ENCODE assay signal across 17 cellular contexts in genomic region chr12:115204957-115205754, GRCh38.
DNase-seq lines count a peak whose midpoint lies in the region; ATAC-seq and TF ChIP-seq lines count a peak whose summit lies in the region.
"Had no signal": no experiment of that assay in that cellular context is flagged by ENCODE, and none has a peak within 500 bp of the region (broad histone marks: within the 10 kb centered on the region; RNA-seq: fewer than 3 reads in every experiment).

No MANE protein-coding gene starts in this region.

- no peak overlapping the region for H3K4ac ChIP-seq in trophoblast cell (ENCODE audit: low read depth, low read length)

- no peak overlapping the region for H2AFZ ChIP-seq in trophoblast cell (ENCODE audit: insufficient read depth, low read length, poor library complexity)

- no peak overlapping the region for H4K8ac ChIP-seq in trophoblast cell (ENCODE audit: low read depth, low read length)

- peak overlapping the region; percentile 65; the same call in 1 of the 2 replicates for H3K27ac ChIP-seq in SK-N-MC
- no peak overlapping the region for H3K27ac ChIP-seq in trophoblast cell (ENCODE audit: low read depth, low read length)
- no peak overlapping the region for H3K27ac ChIP-seq in tibial artery
- H3K27ac ChIP-seq: right atrium auricular region had no signal

- no peak overlapping the region for H3K14ac ChIP-seq in trophoblast cell (ENCODE audit: low read length)

- intact Hi-C loops in tibial artery (cut with DNase I; ENCODE audit: low total_unique reads), result no loop called here

- no peak overlapping the region for H2BK5ac ChIP-seq in trophoblast cell (ENCODE audit: low read depth, low read length, poor library complexity)

- no peak overlapping the region for H2AK5ac ChIP-seq in trophoblast cell (ENCODE audit: low read length)

- H3K4me3 ChIP-seq in SK-N-MC (no peak overlapping the region), trophoblast cell (ENCODE audit: low read depth, low read length) (no peak overlapping the region), tibial artery (no peak overlapping the region)
- H3K4me3 ChIP-seq: right atrium auricular region had no signal

- peaks cover 35% of the 10 kb centered on the region for H3K79me1 ChIP-seq in trophoblast cell (ENCODE audit: low read length)

- ATAC-seq in GM21360 (IDR thresholded peaks at IDR 0.05; ENCODE audit: unreplicated experiment) (no peak), GM19351 (IDR thresholded peaks at IDR 0.05; ENCODE audit: unreplicated experiment) (no peak)
- ATAC-seq: naive thymus-derived CD8-positive, alpha-beta T cell; Panc1 had no signal

- H3K79me2 ChIP-seq in trophoblast cell (ENCODE audit: control insufficient read depth, insufficient read depth, low read length, poor library complexity), result peaks cover 2% of the 10 kb centered on the region

- no peak overlapping the region for H3K23ac ChIP-seq in trophoblast cell (ENCODE audit: low read length)

- no peaks in the 10 kb centered on the region for H3K36me3 ChIP-seq in SK-N-MC (ENCODE audit: insufficient read depth, low read length)
- no peaks in the 10 kb centered on the region for H3K36me3 ChIP-seq in trophoblast cell (ENCODE audit: control insufficient read depth in 1 of 2, insufficient read depth in 2 of 2, low read length in 2 of 2)
- H3K36me3 ChIP-seq in tibial artery, result no peaks in the 10 kb centered on the region
- H3K36me3 ChIP-seq: right atrium auricular region had no signal

- H3K9me3 ChIP-seq in SK-N-MC (ENCODE audit: low read depth, low read length) (no peaks in the 10 kb centered on the region), trophoblast cell (ENCODE audit: insufficient read depth, low read depth, low read length) (no peaks in the 10 kb centered on the region), tibial artery (no peaks in the 10 kb centered on the region)
- H3K9me3 ChIP-seq: right atrium auricular region had no signal

- DNase-seq in H4 (ENCODE audit: low spot score), result peak; percentile 79
- peak; percentile 82 for DNase-seq in SK-N-MC (ENCODE audit: low read depth, low spot score)
- DNase-seq in fibroblast of gingiva (ENCODE audit: low read depth), result peak; percentile 40
- DNase-seq in trophoblast cell, result no peak
- no peak for DNase-seq in tibial artery
- DNase-seq in RPMI8226, result no peak
- DNase-seq: activated CD4-positive, alpha-beta T cell treated with anti-CD3 and anti-CD28 coated beads, Interleukin-2, amount 50 U/mL, for 4 hours; C1 segment of cervical spinal cord; effector CD4-positive, alpha-beta T cell; GDM1; naive thymus-derived CD8-positive, alpha-beta T cell; NCI-H1417; stimulated activated naive CD4-positive, alpha-beta T cell had no signal

- H2BK12ac ChIP-seq in trophoblast cell (ENCODE audit: low read length), result peak overlapping the region; percentile 62

- H3K27me3 ChIP-seq in trophoblast cell (ENCODE audit: insufficient read depth, low read length) (no peaks in the 10 kb centered on the region), tibial artery (no peaks in the 10 kb centered on the region)
- H3K27me3 ChIP-seq: right atrium auricular region had no signal

- H2BK120ac ChIP-seq in trophoblast cell (ENCODE audit: insufficient read depth, low read length, poor library complexity), result no peak overlapping the region

- H3K18ac ChIP-seq in trophoblast cell (ENCODE audit: low read length), result no peak overlapping the region

- H3K4me1 ChIP-seq in trophoblast cell (ENCODE audit: control insufficient read depth in 1 of 2, insufficient read depth in 2 of 2, low read length in 2 of 2) (peaks cover 15 to 34% of the 10 kb centered on the region in 2 experiments), tibial artery (no peaks in the 10 kb centered on the region)
- H3K4me1 ChIP-seq: right atrium auricular region had no signal

- H3K4me2 ChIP-seq in trophoblast cell (ENCODE audit: low read length), result no peak overlapping the region

- no peak for TF ChIP-seq CTCF in tibial artery (IDR thresholded peaks at IDR 0.05)

- WGBS in trophoblast cell (ENCODE audit: extremely low coverage, insufficient coverage, insufficient read length), result no CpG with 5 or more reads among the region's 10 CpGs

- H4K91ac ChIP-seq in trophoblast cell (ENCODE audit: low read depth, low read length), result peak overlapping the region; percentile 8

- H3K9ac ChIP-seq in SK-N-MC (ENCODE audit: insufficient read length) (no peak overlapping the region), trophoblast cell (ENCODE audit: low read length) (no peak overlapping the region)

- no peak overlapping the region for H4K12ac ChIP-seq in trophoblast cell (ENCODE audit: low read depth, low read length)

Comparison
In these comparisons a context has a peak if more than half of its experiments do, and no peak if none do; other contexts are left out.
1. DNase-seq: peak in H4 (single experiment), SK-N-MC (single experiment) and fibroblast of gingiva (single experiment); none in trophoblast cell (0 of 2), tibial artery (0 of 2) and RPMI8226 (single experiment).